Comparison of ENCODE assay signal across 21 cellular contexts in genomic region chr9:107404086-107404590, GRCh38.
"Had no signal": no experiment of that assay in that cellular context is flagged by ENCODE, and none has a peak within 500 bp of the region (broad histone marks: within the 10 kb centered on the region; RNA-seq: fewer than 3 reads in every experiment).

No MANE protein-coding gene starts in this region.

- DNase-seq: activated CD4-positive, alpha-beta T cell treated with anti-CD3 and anti-CD28 coated beads for 48 hours; activated CD4-positive, CD25-positive, alpha-beta regulatory T cell; activated CD8-positive, alpha-beta T cell treated with anti-CD3 and anti-CD28 coated beads for 36 hours; activated naive CD4-positive, alpha-beta T cell; activated naive CD8-positive, alpha-beta T cell treated with anti-CD3 and anti-CD28 coated beads for 36 hours; activated T-cell treated with anti-CD3 and anti-CD28 coated beads, Interleukin-2, amount 50 U/mL, for 1 hour; amniotic stem cell; endodermal cell; lower lobe of right lung; stimulated activated CD4-positive, alpha-beta T cell treated with anti-CD3 and anti-CD28 coated beads, Interleukin-12 subunit alpha, Interleukin-12 subunit beta, amount 100 ng/mL, for 4 hours; stimulated activated CD4-positive, alpha-beta T cell treated with anti-CD3 and anti-CD28 coated beads, Interleukin-1b, Interleukin-23, amount 100 ng/mL, for 48 hours; stimulated activated CD8-positive, alpha-beta memory T cell treated with anti-CD3 and anti-CD28 coated beads, Interleukin-4, amount 100 ng/mL, for 48 hours; stimulated activated naive CD4-positive, alpha-beta T cell; T1000 had no signal

- H3K79me2 ChIP-seq: hepatocyte, parathyroid adenoma had no signal

- H2AFZ ChIP-seq: hepatocyte, parathyroid adenoma had no signal

- H3K4me1 ChIP-seq: lower lobe of right lung, parathyroid adenoma had no signal

- H3K9me3 ChIP-seq: lower lobe of right lung, neutrophil had no signal

- H3K27me3 ChIP-seq: cardiac muscle cell, hepatocyte, neutrophil had no signal

- H3K4me3 ChIP-seq: cardiac muscle cell, hepatocyte, lower lobe of right lung had no signal

- H3K36me3 ChIP-seq: cardiac muscle cell, lower lobe of right lung, neutrophil had no signal

- H3K4me2 ChIP-seq: hepatocyte had no signal

- ATAC-seq: activated CD8-positive, alpha-beta T cell treated with anti-CD3 and anti-CD28 coated beads for 36 hours; activated T-helper 17 cell treated with anti-CD3 and anti-CD28 coated beads, Interleukin-2, amount 50 U/mL, for 72 hours; lower lobe of right lung; natural killer cell treated with Interleukin-12 subunit alpha and Interleukin-12 subunit beta and Interleukin-15 and Interleukin-18, amount 100 ng/mL, for 72 hours had no signal

- H3K27ac ChIP-seq: cardiac muscle cell, epithelial cell of prostate, hepatocyte, lower lobe of right lung, neutrophil, parathyroid adenoma had no signal
